ENCODE assay signal across 10 cellular contexts in the genomic region with DNA sequence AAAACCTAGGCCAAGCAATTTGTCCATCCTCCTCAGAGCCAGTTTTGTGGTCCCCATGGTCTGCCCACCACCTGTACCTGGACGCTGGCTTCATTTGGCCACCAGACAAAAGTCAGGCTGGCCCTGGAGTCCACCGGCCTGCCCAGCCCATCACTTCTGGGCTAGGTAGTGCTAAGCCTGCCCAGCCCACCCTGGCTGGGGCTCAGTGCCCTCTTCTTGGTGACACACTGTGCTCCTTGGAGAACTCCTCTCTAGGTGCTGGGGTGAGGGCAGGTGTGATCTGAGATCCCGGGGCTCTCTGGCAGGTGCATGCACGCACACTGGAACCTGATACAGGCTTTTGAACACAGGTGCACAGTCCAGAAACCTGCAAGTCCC. TPM values are rescaled to one million over a fixed set of nuclear protein-coding genes. Genes with fewer than 3 reads are reported as not detected.
DNase-seq lines count a peak whose midpoint lies in the region; ATAC-seq and TF ChIP-seq lines count a peak whose summit lies in the region.
"Had no signal": no experiment of that assay in that cellular context is flagged by ENCODE, and none has a peak within 500 bp of the region (broad histone marks: within the 10 kb centered on the region; RNA-seq: fewer than 3 reads in every experiment).

No MANE protein-coding gene starts in this region.

- H4K20me1 ChIP-seq in HCT116 (ENCODE audit: insufficient read depth): no peaks in the 10 kb centered on the region
- H4K20me1 ChIP-seq in mammary epithelial cell (ENCODE audit: insufficient read depth, low read length): no peaks in the 10 kb centered on the region

- no peaks in the 10 kb centered on the region for H3K36me3 ChIP-seq in HCT116 (ENCODE audit: control insufficient read depth in 1 of 2, insufficient read depth in 2 of 2, low read length in 2 of 2)
- no peaks in the 10 kb centered on the region for H3K36me3 ChIP-seq in mammary epithelial cell (ENCODE audit: insufficient read depth, low read length)
- no peaks in the 10 kb centered on the region for H3K36me3 ChIP-seq in muscle layer of colon (ENCODE audit: insufficient read depth, low read length)
- H3K36me3 ChIP-seq in BE2C: no peaks in the 10 kb centered on the region

- TF ChIP-seq POLR2A in HCT116 (IDR thresholded peaks at IDR 0.05; ENCODE audit: borderline replicate concordance, extremely low read depth, insufficient read depth, insufficient read length): no peak

- dilution Hi-C loops in mammary epithelial cell (cut with HindIII; ENCODE audit: low sequenced_read_pairs): no loop called here

- ATAC-seq in HCT116 (peak; percentile 28), HG03520 (IDR thresholded peaks at IDR 0.05; ENCODE audit: unreplicated experiment) (no peak)

- H3K79me2 ChIP-seq in HCT116 (ENCODE audit: insufficient read depth, low read length): peaks cover 51% of the 10 kb centered on the region
- H3K79me2 ChIP-seq in mammary epithelial cell (ENCODE audit: insufficient read depth, low read length): peaks cover 4% of the 10 kb centered on the region

- CTCF ChIA-PET in HCT116 (lab: Charles Lee): no interaction called here
- CTCF ChIA-PET in mammary epithelial cell (lab: Charles Lee; ENCODE audit: low non-redundant PET): no interaction called here

- POLR2A ChIA-PET in HCT116 (lab: Charles Lee): interaction anchor here (1.8 kb wide), 1 partner anchor 15 kb away, joined by 4 read pairs; a partner anchor contains a TSS

- H3K27ac ChIP-seq in HCT116 (ENCODE audit: low read depth, low read length) (peak overlapping the region; percentile 81), mammary epithelial cell (ENCODE audit: insufficient read depth, low read depth, low read length) (no peak overlapping the region), muscle layer of colon (ENCODE audit: low read depth, low read length) (no peak overlapping the region)

- H3K9ac ChIP-seq in HCT116 (ENCODE audit: low read length) (peak overlapping the region; percentile 95), mammary epithelial cell (ENCODE audit: insufficient read depth, low read length) (no peak overlapping the region), muscle layer of colon (ENCODE audit: low read length) (peak overlapping the region; percentile 80)

- RAD21 ChIA-PET in HCT116 (lab: Charles Lee; ENCODE audit: low non-redundant PET in 1 of 2, low total read pairs in 2 of 2, uncharacterized antibody in 2 of 2, unreplicated experiment in 2 of 2): no interaction called here

- H3K9me2 ChIP-seq in HCT116 (ENCODE audit: insufficient read depth): no peaks in the 10 kb centered on the region

- no peaks in the 10 kb centered on the region for H3K27me3 ChIP-seq in HCT116 (ENCODE audit: insufficient read depth, low read length)
- no peaks in the 10 kb centered on the region for H3K27me3 ChIP-seq in mammary epithelial cell (ENCODE audit: insufficient read depth, low read length)
- no peaks in the 10 kb centered on the region for H3K27me3 ChIP-seq in muscle layer of colon (ENCODE audit: control insufficient read depth in 1 of 2, insufficient read depth in 2 of 2, low read length in 2 of 2)
- no peaks in the 10 kb centered on the region for H3K27me3 ChIP-seq in BE2C

- TF ChIP-seq RAD21 in HCT116 (IDR thresholded peaks at IDR 0.05; ENCODE audit: low read depth): no peak

- in situ Hi-C loops in mammary epithelial cell (cut with MboI; ENCODE audit: low sequenced_read_pairs in 2 of 2): no loop called here

- H3K9me3 ChIP-seq in HCT116 (ENCODE audit: control insufficient read depth in 1 of 2, insufficient read depth in 1 of 2, low read depth in 1 of 2, low read length in 2 of 2) (no peaks in the 10 kb centered on the region), mammary epithelial cell (replicated peaks; ENCODE audit: insufficient read depth, low read length) (no peaks in the 10 kb centered on the region), muscle layer of colon (ENCODE audit: low read length) (no peaks in the 10 kb centered on the region), BE2C (no peaks in the 10 kb centered on the region; the same call in 1 of the 2 replicates)

- no peak overlapping the region for H2AFZ ChIP-seq in HCT116 (ENCODE audit: low read depth, low read length, poor library complexity, severe bottlenecking)
- no peak overlapping the region for H2AFZ ChIP-seq in mammary epithelial cell (ENCODE audit: low read depth, low read length)

- no peak for DNase-seq in AG10803 (ENCODE audit: low read depth)
- DNase-seq in HCT116 (ENCODE audit: low read depth, low spot score): no peak
- DNase-seq in mammary epithelial cell: no peak
- DNase-seq in BE2C: no peak
- no peak for DNase-seq in 8988T
- no peak for DNase-seq in iPS-NIHi11 (ENCODE audit: low spot score)
- DNase-seq: effector memory CD4-positive, alpha-beta T cell; stimulated activated CD4-positive, alpha-beta T cell treated with anti-CD3 and anti-CD28 coated beads, Interleukin-12 subunit alpha, Interleukin-12 subunit beta, amount 100 ng/mL, for 4 hours had no signal

- H3K4me3 ChIP-seq in AG10803 (ENCODE audit: low read length): peak overlapping the region; percentile 79
- H3K4me3 ChIP-seq in HCT116 (replicated peaks in 1 of 2; ENCODE audit: low read depth in 1 of 2, low read length in 2 of 2): peak overlapping the region; percentile 82 to 93
- no peak overlapping the region for H3K4me3 ChIP-seq in mammary epithelial cell (replicated peaks in 1 of 3; ENCODE audit: insufficient read depth in 1 of 3, low read depth in 2 of 3, low read length in 3 of 3)
- H3K4me3 ChIP-seq in muscle layer of colon (ENCODE audit: low read depth in 1 of 2, low read length in 2 of 2): peak overlapping the region in 1 of 2 donors; percentile 96
- no peak overlapping the region; the same call in 1 of the 2 replicates for H3K4me3 ChIP-seq in BE2C (ENCODE audit: low read depth, low read length)

- peaks cover 25 to 36% of the 10 kb centered on the region in 2 experiments for H3K4me1 ChIP-seq in HCT116 (ENCODE audit: control insufficient read depth in 1 of 2, insufficient read depth in 2 of 2, low read length in 2 of 2)
- H3K4me1 ChIP-seq in mammary epithelial cell (ENCODE audit: insufficient read depth, low read length): peaks cover 19% of the 10 kb centered on the region
- peaks cover 20% of the 10 kb centered on the region for H3K4me1 ChIP-seq in muscle layer of colon (ENCODE audit: insufficient read depth, low read length)
- no peaks in the 10 kb centered on the region for H3K4me1 ChIP-seq in BE2C

- H3K4me2 ChIP-seq in HCT116 (ENCODE audit: low read length): peak overlapping the region; percentile 98
- peak overlapping the region; percentile 95 for H3K4me2 ChIP-seq in mammary epithelial cell (ENCODE audit: insufficient read depth, low read depth, low read length)

- WGBS in mammary epithelial cell (ENCODE audit: low coverage, missing lambda C conversion rate): 100% methylated on average over 4 of the region's 4 CpGs

- intact Hi-C loops in HCT116 (cut with micrococcal nuclease) (no loop called here), mammary epithelial cell (cut with micrococcal nuclease) (no loop called here)

- BruUV-seq in HCT116 (replicated peaks; lab: Mats Ljungman, UMichigan) (no TSS peak), mammary epithelial cell (replicated peaks; lab: Mats Ljungman, UMichigan) (no TSS peak)

- no peak for TF ChIP-seq CTCF in AG10803 (conservative IDR thresholded peaks at IDR 0.05; ENCODE audit: low read length)
- TF ChIP-seq CTCF in HCT116 (IDR thresholded peaks at IDR 0.05 in 2 of 3, conservative IDR thresholded peaks at IDR 0.05 in 1 of 3; ENCODE audit: borderline replicate concordance in 1 of 3, insufficient read depth in 1 of 3, low read depth in 2 of 3, low read length in 2 of 3): no peak
- no peak for TF ChIP-seq CTCF in mammary epithelial cell (conservative IDR thresholded peaks at IDR 0.05 in 1 of 2, IDR thresholded peaks at IDR 0.05 in 1 of 2; ENCODE audit: extremely low read depth in 1 of 2, insufficient read depth in 1 of 2, low read depth in 1 of 2, low read length in 2 of 2)
- TF ChIP-seq CTCF in BE2C (IDR thresholded peaks at IDR 0.05; ENCODE audit: low read depth, low read length): no peak

TF ChIP-seq in HCT116, 20 proteins besides CTCF, POLR2A, EP300 and RAD21 (continues in another document):
- TF ChIP-seq EZH2phosphoT487 (IDR thresholded peaks at IDR 0.05; ENCODE audit: borderline replicate concordance): no peak
- no peak for TF ChIP-seq CEBPB (IDR thresholded peaks at IDR 0.05; ENCODE audit: low read depth)
- no peak for TF ChIP-seq YY1 (IDR thresholded peaks at IDR 0.05; ENCODE audit: extremely low read depth, insufficient replicate concordance, low read depth, low read length)
- TF ChIP-seq ELF1 (IDR thresholded peaks at IDR 0.05; ENCODE audit: borderline replicate concordance, low read depth): no peak
- TF ChIP-seq SP1 (IDR thresholded peaks at IDR 0.05; ENCODE audit: low read depth): no peak
- TF ChIP-seq EGR1 (IDR thresholded peaks at IDR 0.05; ENCODE audit: low read depth): no peak
- TF ChIP-seq, protein P1, sequence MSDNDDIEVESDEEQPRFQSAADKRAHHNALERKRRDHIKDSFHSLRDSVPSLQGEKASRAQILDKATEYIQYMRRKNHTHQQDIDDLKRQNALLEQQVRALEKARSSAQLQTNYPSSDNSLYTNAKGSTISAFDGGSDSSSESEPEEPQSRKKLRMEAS (IDR thresholded peaks at IDR 0.05): no peak

RNA-seq across cellular contexts. Expression of a gene that starts 1.1 kb away (rescaled TPM):
- total RNA-seq in HCT116 (2021; ENCODE audit: unreplicated experiment): 20.0 TPM
- polyA plus RNA-seq in HCT116 (2012): 21.4 and 25.9 TPM in 2 replicates
- total RNA-seq in mammary epithelial cell: 1 to 10 TPM; 4.3 to 7.8 TPM
- 4.9 TPM for polyA plus RNA-seq in mammary epithelial cell
- 1.9 TPM for polyA minus RNA-seq in mammary epithelial cell
- 9.1 TPM for polyA plus RNA-seq in BE2C (2012; ENCODE audit: insufficient read depth, insufficient read length, low read depth)

RNA-seq across cellular contexts. Expression of a gene that starts 15.0 kb away (rescaled TPM):
- total RNA-seq in HCT116 (2021; ENCODE audit: unreplicated experiment) (13.6 TPM), mammary epithelial cell (10 to 100 TPM; 21.7 to 30.3 TPM)
- polyA plus RNA-seq in HCT116 (2012): 9.7 and 9.9 TPM in 2 replicates
- polyA plus RNA-seq in mammary epithelial cell: 13.7 TPM
- 14.2 TPM for polyA minus RNA-seq in mammary epithelial cell
- polyA plus RNA-seq in BE2C (2012; ENCODE audit: insufficient read depth, insufficient read length, low read depth): 7.8 TPM

RNA-seq across cellular contexts. Expression of a gene that starts 38.8 kb away (rescaled TPM):
- total RNA-seq in HCT116 (2021; ENCODE audit: unreplicated experiment) (86.9 TPM), mammary epithelial cell (100 to 1,000 TPM; 116 to 133 TPM)
- 37.1 and 43.0 TPM in 2 replicates for polyA plus RNA-seq in HCT116 (2012)
- 31.7 TPM for polyA plus RNA-seq in mammary epithelial cell
- 414 TPM for polyA minus RNA-seq in mammary epithelial cell
- polyA plus RNA-seq in BE2C (2012; ENCODE audit: insufficient read depth, insufficient read length, low read depth): 64.7 TPM

Comparison
In these comparisons a context has a peak if more than half of its experiments do, and no peak if none do; other contexts are left out.
1. H3K4me3 ChIP-seq: peak in AG10803 (single experiment) and HCT116 (2 of 2); none in mammary epithelial cell (0 of 3) and BE2C (single experiment).